In the genomic region with DNA sequence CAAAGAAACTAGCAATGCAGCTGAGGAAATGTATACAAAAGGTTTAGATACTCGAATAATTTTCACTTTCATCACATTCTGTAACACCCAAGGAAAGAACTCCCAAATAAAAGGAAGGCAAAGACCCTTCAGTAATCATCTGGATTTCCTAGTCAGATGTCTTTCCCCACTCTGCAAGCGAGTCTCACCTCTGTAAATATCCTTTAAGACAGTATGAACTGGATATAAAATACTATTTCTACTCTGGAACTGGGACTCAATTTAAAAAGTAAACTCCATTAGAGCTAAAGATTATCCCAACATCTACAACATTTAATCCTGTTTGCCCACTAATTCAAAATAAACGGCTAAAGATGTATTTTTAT, we compare ENCODE assay signal across 8 cellular contexts. TPM values are rescaled to one million over a fixed set of nuclear protein-coding genes. Genes with fewer than 3 reads are reported as not detected.
DNase-seq lines count a peak whose midpoint lies in the region; ATAC-seq and TF ChIP-seq lines count a peak whose summit lies in the region.

No MANE protein-coding gene starts in this region.

- H3K9ac ChIP-seq in mesenchymal stem cell (ENCODE audit: low read length): peak overlapping the region; percentile 87

- H2BK5ac ChIP-seq in mesenchymal stem cell (ENCODE audit: low read depth, low read length, poor library complexity, severe bottlenecking): no peak overlapping the region

- H3K27ac Mint-ChIP-seq in activated naive CD8-positive, alpha-beta T cell treated with anti-CD3 and anti-CD28 coated beads, Interleukin-2, amount 50 U/mL, for 24 hours: peak overlapping the region; percentile 97

- peaks cover 6 to 76% (median 51%) of the 10 kb centered on the region in 9 donors for H3K4me1 ChIP-seq in heart right ventricle
- peaks cover 10% of the 10 kb centered on the region for H3K4me1 ChIP-seq in mesenchymal stem cell (ENCODE audit: control insufficient read depth, insufficient read depth, low read depth, low read length)
- no peaks in the 10 kb centered on the region for H3K4me1 ChIP-seq in urinary bladder (ENCODE audit: insufficient read depth)

- 33 to 50% methylated on average over 3 of the region's 3 CpGs for WGBS in heart right ventricle, 2 donors
- WGBS in mesenchymal stem cell: 60% methylated on average over 2 of the region's 3 CpGs
- 36% methylated on average over 3 of the region's 3 CpGs for WGBS in urinary bladder

- peak overlapping the region; percentile 39 for H3K4me2 ChIP-seq in mesenchymal stem cell (ENCODE audit: low read length, poor library complexity, severe bottlenecking)

- H3K9me3 Mint-ChIP-seq in activated naive CD8-positive, alpha-beta T cell treated with anti-CD3 and anti-CD28 coated beads, Interleukin-2, amount 50 U/mL, for 24 hours: no peaks in the 10 kb centered on the region

- H3K4ac ChIP-seq in mesenchymal stem cell (ENCODE audit: low read depth in 1 of 2, low read length in 2 of 2): no peak overlapping the region

- peaks cover 74% of the 10 kb centered on the region for H3K4me1 Mint-ChIP-seq in activated naive CD8-positive, alpha-beta T cell treated with anti-CD3 and anti-CD28 coated beads, Interleukin-2, amount 50 U/mL, for 24 hours

- no peak overlapping the region for H4K8ac ChIP-seq in mesenchymal stem cell (ENCODE audit: low read length)

- H3K14ac ChIP-seq in mesenchymal stem cell (ENCODE audit: low read length in 2 of 2): no peak overlapping the region

- no peak overlapping the region for H2BK15ac ChIP-seq in mesenchymal stem cell (ENCODE audit: low read depth, poor library complexity, severe bottlenecking)

- no peak for DNase-seq in heart right ventricle
- DNase-seq in Right ventricle myocardium inferior (ENCODE audit: missing footprints): no peak
- DNase-seq in activated naive CD8-positive, alpha-beta T cell treated with anti-CD3 and anti-CD28 coated beads, Interleukin-2, amount 50 U/mL, for 24 hours: no peak
- DNase-seq in mesenchymal stem cell: no peak
- no peak for DNase-seq in activated gamma-delta T cell treated with Interleukin-2 at 50 U/mL for 16 hours
- no peak for DNase-seq in ACHN
- no peak for DNase-seq in ecto neural progenitor cell (ENCODE audit: low spot score)

- no peak overlapping the region for H2BK12ac ChIP-seq in mesenchymal stem cell (ENCODE audit: low read length in 2 of 2)

- no peak overlapping the region for H2AFZ ChIP-seq in mesenchymal stem cell (ENCODE audit: low read depth, low read length)

- H3K27ac ChIP-seq in heart right ventricle (peak overlapping the region; percentile 59 to 94 (median 84)), mesenchymal stem cell (ENCODE audit: low read length, poor library complexity, severe bottlenecking) (peak overlapping the region; percentile 14), urinary bladder (ENCODE audit: low read depth) (peak overlapping the region; percentile 78)

- no peak overlapping the region for H4K91ac ChIP-seq in mesenchymal stem cell (ENCODE audit: low read length)

- no peaks in the 10 kb centered on the region for H3K9me3 ChIP-seq in heart right ventricle
- H3K9me3 ChIP-seq in mesenchymal stem cell (ENCODE audit: control insufficient read depth, low read length): no peaks in the 10 kb centered on the region

- ATAC-seq in heart right ventricle (no peak), Right ventricle myocardium inferior (no peak)
- ATAC-seq in activated naive CD8-positive, alpha-beta T cell treated with anti-CD3 and anti-CD28 coated beads, Interleukin-2, amount 50 U/mL, for 24 hours: no peak

- H3K36me3 ChIP-seq in heart right ventricle: no peaks in the 10 kb centered on the region
- peaks cover 3 to 5% of the 10 kb centered on the region in 2 experiments for H3K36me3 ChIP-seq in mesenchymal stem cell (ENCODE audit: control insufficient read depth in 1 of 2, insufficient read depth in 2 of 2, low read depth in 1 of 2, low read length in 2 of 2)
- no peaks in the 10 kb centered on the region for H3K36me3 ChIP-seq in urinary bladder (ENCODE audit: insufficient read depth)

- peak overlapping the region; percentile 89 for H3K4me3 Mint-ChIP-seq in activated naive CD8-positive, alpha-beta T cell treated with anti-CD3 and anti-CD28 coated beads, Interleukin-2, amount 50 U/mL, for 24 hours

- H2BK120ac ChIP-seq in mesenchymal stem cell (ENCODE audit: low read depth, low read length): no peak overlapping the region

- intact Hi-C loops in heart right ventricle (cut with DNase I) (loop anchor here in 2 of 10 donors (5.0 kb wide), 2 partner anchors 81 to 191 kb away; no protein-coding TSS in a partner anchor), Right ventricle myocardium inferior (cut with DNase I) (no loop called here)

- H3K27me3 Mint-ChIP-seq in activated naive CD8-positive, alpha-beta T cell treated with anti-CD3 and anti-CD28 coated beads, Interleukin-2, amount 50 U/mL, for 24 hours: no peaks in the 10 kb centered on the region

- TF ChIP-seq CTCF in heart right ventricle (IDR thresholded peaks at IDR 0.05): no peak

- H2AK5ac ChIP-seq in mesenchymal stem cell (ENCODE audit: low read length, severe bottlenecking): no peak overlapping the region

- H3K27me3 ChIP-seq in heart right ventricle (no peaks in the 10 kb centered on the region), mesenchymal stem cell (ENCODE audit: control insufficient read depth in 1 of 2, insufficient read depth in 1 of 2, low read length in 2 of 2) (no peaks in the 10 kb centered on the region)

- in situ Hi-C loops in ACHN (cut with HindIII; ENCODE audit: low pct_ligation_motif_present, low pct_unique_long_range_greater_than_20kb, low sequenced_read_pairs): no loop called here

- H3K79me1 ChIP-seq in mesenchymal stem cell (replicated peaks; ENCODE audit: low read length, poor library complexity, severe bottlenecking): peaks cover 24% of the 10 kb centered on the region

- no peak overlapping the region for H3K23ac ChIP-seq in mesenchymal stem cell (ENCODE audit: low read length in 2 of 2)

- H3K36me3 Mint-ChIP-seq in activated naive CD8-positive, alpha-beta T cell treated with anti-CD3 and anti-CD28 coated beads, Interleukin-2, amount 50 U/mL, for 24 hours (ENCODE audit: low read depth): no peaks in the 10 kb centered on the region

- no peak overlapping the region for H3K18ac ChIP-seq in mesenchymal stem cell (ENCODE audit: low read depth in 1 of 2, low read length in 2 of 2)

- H3K4me3 ChIP-seq in heart right ventricle (peak overlapping the region in 9 of 10 donors; percentile 28 to 56 (median 47)), mesenchymal stem cell (ENCODE audit: insufficient read depth in 1 of 2, low read depth in 1 of 2, low read length in 2 of 2) (peak overlapping the region in 1 of 2 experiments; percentile 73), urinary bladder (ENCODE audit: low read depth, low read length) (no peak overlapping the region)

RNA-seq across cellular contexts. Expression of a gene that starts 27.0 kb away (rescaled TPM):
- total RNA-seq in heart right ventricle (10 to 100 TPM in 1 of 10 donors, 1 to 10 TPM in 9; 4.5 to 11.1 (median 6.9) TPM), Right ventricle myocardium inferior (7.0 TPM), urinary bladder (24.3 TPM)
- polyA plus RNA-seq in heart right ventricle (1 to 10 TPM; 5.2 to 6.1 TPM), urinary bladder (13.0 TPM)
- polyA plus RNA-seq in mesenchymal stem cell (2013, experiment 1 of 2): 11.4 TPM
- 11.3 TPM for polyA plus RNA-seq in mesenchymal stem cell (2013, experiment 2 of 2)

RNA-seq across cellular contexts. Expression of a gene that starts 47.6 kb away (rescaled TPM):
- total RNA-seq in heart right ventricle (1 to 10 TPM; 2.0 to 5.8 (median 3.2) TPM), Right ventricle myocardium inferior (4.6 TPM), urinary bladder (4.5 TPM)
- polyA plus RNA-seq in heart right ventricle (1 to 10 TPM; 1.0 to 4.1 TPM), urinary bladder (3.2 TPM)
- 2.5 TPM for polyA plus RNA-seq in mesenchymal stem cell (2013, experiment 1 of 2)
- 2.1 TPM for polyA plus RNA-seq in mesenchymal stem cell (2013, experiment 2 of 2)

Comparison
In these comparisons a context has a peak if more than half of its experiments do, and no peak if none do; other contexts are left out.
1. H3K27ac ChIP-seq: peak in every context shown above with its lines; median percentile 84 in heart right ventricle; 78 in urinary bladder; 14 in mesenchymal stem cell.